In genomic region chr2:232451645-232452044, GRCh38 we compare ENCODE assay signal across 18 cellular contexts. TPM values are rescaled to one million over a fixed set of nuclear protein-coding genes. Genes with fewer than 3 reads are reported as not detected.
"Had no signal": no experiment of that assay in that cellular context is flagged by ENCODE, and none has a peak within 500 bp of the region (broad histone marks: within the 10 kb centered on the region; RNA-seq: fewer than 3 reads in every experiment).

No MANE protein-coding gene starts in this region.

RNA-seq across cellular contexts. Expression of gene ALPI, which starts 4.3 kb away (rescaled TPM):
- total RNA-seq: activated CD4-positive, alpha-beta memory T cell treated with anti-CD3 and anti-CD28 coated beads, Interleukin-2, amount 10 ng/mL, durations not matched to agents 7 days and 5 days; activated CD4-positive, alpha-beta T cell treated with anti-CD3 and anti-CD28 coated beads for 36 hours; activated CD4-positive, alpha-beta T cell treated with anti-CD3 and anti-CD28 coated beads, Interleukin-2, amount 10 ng/mL, durations not matched to agents 7 days and 5 days; activated CD8-positive, alpha-beta memory T cell treated with anti-CD3 and anti-CD28 coated beads, Interleukin-2, amount 10 ng/mL, durations not matched to agents 7 days and 5 days; activated CD8-positive, alpha-beta T cell treated with anti-CD3 and anti-CD28 coated beads, Interleukin-2, amount 10 ng/mL, durations not matched to agents 7 days and 5 days; activated naive CD4-positive, alpha-beta T cell treated with anti-CD3 and anti-CD28 coated beads, Interleukin-2, amount 50 U/mL, for 72 hours; activated naive CD8-positive, alpha-beta T cell treated with anti-CD3 and anti-CD28 coated beads for 36 hours; activated T-helper 2 cell treated with anti-CD3 and anti-CD28 coated beads, Interferon-gamma antibody, Interleukin-2, Interleukin-4, amounts not matched to agents 10 μg/mL and 5 μg/mL and 100 μg/mL, durations not matched to agents 14 hours and 24 hours and 36 hours; adrenal gland; aorta; astrocyte; body of pancreas; T-cell; T-helper 1 cell treated with Interleukin-12 subunit alpha and Interleukin-12 subunit beta and Interleukin-4 antibody, amounts not matched to agents 30 ng/mL and 1 ng/mL, for 36 hours; T-helper 17 cell; T-helper 2 cell treated with Interferon-gamma antibody and Interleukin-4, amounts not matched to agents 100 ng/mL and 5 ng/mL, for 36 hours; WTC11 had no signal
- polyA plus RNA-seq: adrenal gland had no signal

RNA-seq across cellular contexts. Expression of gene ECEL1, which starts 36.0 kb away (rescaled TPM):
- total RNA-seq: activated CD4-positive, alpha-beta memory T cell treated with anti-CD3 and anti-CD28 coated beads, Interleukin-2, amount 10 ng/mL, durations not matched to agents 7 days and 5 days; activated CD4-positive, alpha-beta T cell treated with anti-CD3 and anti-CD28 coated beads, Interleukin-2, amount 10 ng/mL, durations not matched to agents 7 days and 5 days; activated CD8-positive, alpha-beta T cell treated with anti-CD3 and anti-CD28 coated beads, Interleukin-2, amount 10 ng/mL, durations not matched to agents 7 days and 5 days; activated naive CD4-positive, alpha-beta T cell treated with anti-CD3 and anti-CD28 coated beads, Interleukin-2, amount 50 U/mL, for 72 hours; T-helper 1 cell treated with Interleukin-12 subunit alpha and Interleukin-12 subunit beta and Interleukin-4 antibody, amounts not matched to agents 30 ng/mL and 1 ng/mL, for 36 hours; T-helper 17 cell had no signal
- polyA plus RNA-seq: aorta had no signal

RNA-seq across cellular contexts. Expression of gene ALPG, which starts 45.0 kb away (rescaled TPM):
- total RNA-seq: activated CD4-positive, alpha-beta memory T cell treated with anti-CD3 and anti-CD28 coated beads, Interleukin-2, amount 10 ng/mL, durations not matched to agents 7 days and 5 days; activated CD4-positive, alpha-beta T cell treated with anti-CD3 and anti-CD28 coated beads for 36 hours; activated CD4-positive, alpha-beta T cell treated with anti-CD3 and anti-CD28 coated beads, Interleukin-2, amount 10 ng/mL, durations not matched to agents 7 days and 5 days; activated CD8-positive, alpha-beta memory T cell treated with anti-CD3 and anti-CD28 coated beads, Interleukin-2, amount 10 ng/mL, durations not matched to agents 7 days and 5 days; activated CD8-positive, alpha-beta T cell treated with anti-CD3 and anti-CD28 coated beads, Interleukin-2, amount 10 ng/mL, durations not matched to agents 7 days and 5 days; activated naive CD4-positive, alpha-beta T cell treated with anti-CD3 and anti-CD28 coated beads, Interleukin-2, amount 50 U/mL, for 72 hours; activated naive CD8-positive, alpha-beta T cell treated with anti-CD3 and anti-CD28 coated beads for 36 hours; activated T-helper 2 cell treated with anti-CD3 and anti-CD28 coated beads, Interferon-gamma antibody, Interleukin-2, Interleukin-4, amounts not matched to agents 10 μg/mL and 5 μg/mL and 100 μg/mL, durations not matched to agents 14 hours and 24 hours and 36 hours; adrenal gland; aorta; body of pancreas; breast epithelium; T-helper 1 cell treated with Interleukin-12 subunit alpha and Interleukin-12 subunit beta and Interleukin-4 antibody, amounts not matched to agents 30 ng/mL and 1 ng/mL, for 36 hours; T-helper 17 cell; T-helper 2 cell treated with Interferon-gamma antibody and Interleukin-4, amounts not matched to agents 100 ng/mL and 5 ng/mL, for 36 hours had no signal
- polyA plus RNA-seq: adrenal gland, aorta had no signal
